ENCODE assay signal across 24 cellular contexts in the genomic region with DNA sequence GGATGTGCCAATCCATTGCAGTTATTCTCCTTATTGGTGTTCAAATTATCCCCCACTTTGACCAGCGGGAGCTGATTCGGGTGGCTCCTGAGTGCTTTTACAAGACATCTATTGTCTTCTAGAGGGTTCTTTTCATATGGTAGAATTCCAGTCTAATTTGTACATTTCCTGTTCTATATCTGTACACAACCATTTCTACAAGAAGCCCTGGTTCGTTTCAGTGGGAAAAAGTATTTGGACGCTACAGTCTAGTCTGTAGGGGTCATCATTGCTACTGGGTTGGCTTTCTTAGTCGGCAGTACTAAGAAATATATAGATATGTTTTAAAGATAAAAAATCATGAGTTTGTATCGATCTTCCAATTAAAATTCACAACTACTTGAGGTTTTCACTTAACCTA.
DNase-seq lines count a peak whose midpoint lies in the region; ATAC-seq and TF ChIP-seq lines count a peak whose summit lies in the region.
"Had no signal": no experiment of that assay in that cellular context is flagged by ENCODE, and none has a peak within 500 bp of the region (broad histone marks: within the 10 kb centered on the region; RNA-seq: fewer than 3 reads in every experiment).

No MANE protein-coding gene starts in this region.

- H3K9me3 ChIP-seq in trophoblast cell (ENCODE audit: insufficient read depth, low read depth, low read length): no peaks in the 10 kb centered on the region
- H3K9me3 ChIP-seq: esophagus muscularis mucosa had no signal

- H3K79me1 ChIP-seq in trophoblast cell (ENCODE audit: low read length): peaks cover 10% of the 10 kb centered on the region

- H3K9ac ChIP-seq in trophoblast cell (ENCODE audit: low read length): no peak overlapping the region
- H3K9ac ChIP-seq: parathyroid adenoma had no signal

- H3K14ac ChIP-seq in trophoblast cell (ENCODE audit: low read length): no peak overlapping the region

- no peak overlapping the region for H2AK5ac ChIP-seq in trophoblast cell (ENCODE audit: low read length)

- H3K18ac ChIP-seq in trophoblast cell (ENCODE audit: low read length): no peak overlapping the region

- no peak overlapping the region for H4K12ac ChIP-seq in trophoblast cell (ENCODE audit: low read depth, low read length)

- peak overlapping the region; percentile 18 for H4K91ac ChIP-seq in trophoblast cell (ENCODE audit: low read depth, low read length)

- no peaks in the 10 kb centered on the region for H3K79me2 ChIP-seq in trophoblast cell (ENCODE audit: control insufficient read depth, insufficient read depth, low read length, poor library complexity)
- H3K79me2 ChIP-seq: parathyroid adenoma had no signal

- no peak overlapping the region for H2AFZ ChIP-seq in trophoblast cell (ENCODE audit: insufficient read depth, low read length, poor library complexity)
- H2AFZ ChIP-seq: parathyroid adenoma had no signal

- peaks cover 0 to 2% of the 10 kb centered on the region in 2 experiments for H3K4me1 ChIP-seq in trophoblast cell (ENCODE audit: control insufficient read depth in 1 of 2, insufficient read depth in 2 of 2, low read length in 2 of 2)
- H3K4me1 ChIP-seq: esophagus muscularis mucosa, parathyroid adenoma had no signal

- H2BK120ac ChIP-seq in trophoblast cell (ENCODE audit: insufficient read depth, low read length, poor library complexity): no peak overlapping the region

- DNase-seq in LNCaP clone FGC (ENCODE audit: low read depth) (no peak), SK-MEL-5 (ENCODE audit: low read depth, low spot score) (peak; percentile 52), fibroblast of pulmonary artery (ENCODE audit: low read depth) (peak; percentile 13), trophoblast cell (no peak), iPS-NIHi7 (ENCODE audit: extremely low spot score) (no peak), ureter (ENCODE audit: low spot score) (no peak)
- DNase-seq: activated naive CD4-positive, alpha-beta T cell treated with anti-CD3 and anti-CD28 coated beads, Interleukin-2, amount 10 ng/mL, durations not matched to agents 7 days and 5 days; activated T-cell treated with anti-CD3 and anti-CD28 coated beads, Interleukin-2, amount 50 U/mL, for 4 hours; anterior cingulate cortex; CD8-positive, alpha-beta memory T cell; cerebellar nuclear complex; DMS79 treated with DMSO at 0.1 percent for 48 hours; effector CD8-positive, alpha-beta T cell; KG1; mesenchymal stem cell; naive thymus-derived CD8-positive, alpha-beta T cell; NCI-H2029 treated with DMSO at 0.1 percent for 48 hours; NCI-H446; T1000 had no signal

- H3K27ac ChIP-seq in trophoblast cell (ENCODE audit: low read depth, low read length): no peak overlapping the region
- H3K27ac ChIP-seq: esophagus muscularis mucosa, parathyroid adenoma had no signal

- H3K27me3 ChIP-seq in trophoblast cell (ENCODE audit: insufficient read depth, low read length): no peaks in the 10 kb centered on the region
- H3K27me3 ChIP-seq: esophagus muscularis mucosa had no signal

- ATAC-seq in GM21576 (IDR thresholded peaks at IDR 0.05; ENCODE audit: unreplicated experiment): no peak
- ATAC-seq: activated CD4-positive, CD25-positive, alpha-beta regulatory T cell treated with anti-CD3 and anti-CD28 coated beads, Interleukin-2, amount 50 U/mL, for 24 hours; activated T-cell treated with anti-CD3 and anti-CD28 coated beads, Interleukin-2, amount 50 U/mL, for 4 hours; naive thymus-derived CD8-positive, alpha-beta T cell; stimulated activated memory B cell treated with anti-CD40 and anti-IgM and Interleukin-4, amounts not matched to agents 10 μg/mL and 1 μg/mL and 100 μg/mL, for 72 hours had no signal

- no peak overlapping the region for H4K8ac ChIP-seq in trophoblast cell (ENCODE audit: low read depth, low read length)

- H3K4ac ChIP-seq in trophoblast cell (ENCODE audit: low read depth, low read length): no peak overlapping the region

- no peaks in the 10 kb centered on the region for H3K36me3 ChIP-seq in trophoblast cell (ENCODE audit: control insufficient read depth in 1 of 2, insufficient read depth in 2 of 2, low read length in 2 of 2)
- H3K36me3 ChIP-seq: esophagus muscularis mucosa had no signal

- no peak overlapping the region for H3K23ac ChIP-seq in trophoblast cell (ENCODE audit: low read length)

- no peak overlapping the region for H2BK12ac ChIP-seq in trophoblast cell (ENCODE audit: low read length)

- no peak overlapping the region for H3K4me2 ChIP-seq in trophoblast cell (ENCODE audit: low read length)

- H2BK5ac ChIP-seq in trophoblast cell (ENCODE audit: low read depth, low read length, poor library complexity): no peak overlapping the region

- no CpG with 5 or more reads among the region's 6 CpGs for WGBS in trophoblast cell (ENCODE audit: extremely low coverage, insufficient coverage, insufficient read length)

- TF ChIP-seq CTCF in LNCaP clone FGC (IDR thresholded peaks at IDR 0.05; ENCODE audit: control insufficient read depth, extremely low read depth, insufficient read depth) (peak; percentile 25; the same call in 1 of the 2 replicates), fibroblast of pulmonary artery (IDR thresholded peaks at IDR 0.05; ENCODE audit: low read length, missing control alignments) (no peak)

- in situ Hi-C loops in SK-MEL-5 (cut with HindIII; ENCODE audit: low pct_unique_long_range_greater_than_20kb, low sequenced_read_pairs): no loop called here

- H3K4me3 ChIP-seq in LNCaP clone FGC (ENCODE audit: low read depth, low read length) (no peak overlapping the region), fibroblast of pulmonary artery (replicated peaks; ENCODE audit: low read depth, low read length) (no peak overlapping the region), trophoblast cell (ENCODE audit: low read depth, low read length) (no peak overlapping the region)
- H3K4me3 ChIP-seq: esophagus muscularis mucosa had no signal

Comparison
In these comparisons a context has a peak if more than half of its experiments do, and no peak if none do; other contexts are left out.
1. DNase-seq: peak in SK-MEL-5 (single experiment) and fibroblast of pulmonary artery (single experiment); none in LNCaP clone FGC (single experiment), trophoblast cell (0 of 2), iPS-NIHi7 (single experiment) and ureter (single experiment).